Comparison of ENCODE assay signal across 26 cellular contexts in the genomic region with DNA sequence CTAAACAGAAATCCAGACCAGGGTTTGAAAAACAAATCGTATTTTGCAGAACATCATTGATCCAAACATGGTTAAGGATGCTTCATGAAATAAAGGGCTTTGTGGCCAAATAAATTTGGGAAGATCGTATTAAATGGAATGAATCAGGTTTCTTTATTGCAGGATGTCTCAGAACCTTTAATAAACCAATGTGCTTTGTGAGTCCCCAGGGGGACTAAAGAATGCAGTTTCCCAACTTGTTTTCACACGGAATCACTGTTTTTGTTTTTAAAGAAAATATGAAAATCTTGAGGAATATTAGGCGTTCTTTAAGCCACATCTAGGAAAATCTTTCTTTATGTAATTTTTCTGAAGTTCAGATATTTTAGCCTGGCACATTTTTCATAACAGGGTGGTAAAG. TPM values are rescaled to one million over a fixed set of nuclear protein-coding genes. Genes with fewer than 3 reads are reported as not detected.
"Had no signal": no experiment of that assay in that cellular context is flagged by ENCODE, and none has a peak within 500 bp of the region (broad histone marks: within the 10 kb centered on the region; RNA-seq: fewer than 3 reads in every experiment).

No MANE protein-coding gene starts in this region.

- H3K36me3 ChIP-seq: heart left ventricle, sigmoid colon, uterus had no signal

- H3K9me3 ChIP-seq: heart left ventricle, sigmoid colon, uterus had no signal

- H3K4me1 ChIP-seq: heart left ventricle, sigmoid colon, uterus had no signal

- ATAC-seq: heart left ventricle; left colon; left ventricle myocardium superior; naive thymus-derived CD4-positive, alpha-beta T cell; stimulated activated effector memory CD8-positive, alpha-beta T cell treated with anti-CD3 and anti-CD28 coated beads, Interleukin-12 subunit alpha, Interleukin-12 subunit beta, amount 100 ng/mL, for 72 hours; stimulated activated naive CD8-positive, alpha-beta T cell treated with anti-CD3 and anti-CD28 coated beads, Interleukin-15, Interleukin-2, amounts not matched to agents 100 U/mL and 50 U/mL, for 24 hours had no signal

- H3K27ac ChIP-seq: dorsolateral prefrontal cortex, heart left ventricle, sigmoid colon, uterus had no signal

- H3K4me3 ChIP-seq: dorsolateral prefrontal cortex, heart left ventricle, lung, sigmoid colon, uterus had no signal

- DNase-seq: cortex of kidney; dorsolateral prefrontal cortex; effector CD8-positive, alpha-beta T cell; heart left ventricle; hippocampal formation; left colon; left ventricle myocardium superior; mesendoderm; naive thymus-derived CD4-positive, alpha-beta T cell; nephron progenitor cell; posterior cingulate gyrus; sigmoid colon; stimulated activated CD4-positive, alpha-beta T cell treated with anti-CD3 and anti-CD28 coated beads, Interleukin-4, amount 100 ng/mL, for 1 hour; stimulated activated CD8-positive, alpha-beta memory T cell treated with anti-CD3 and anti-CD28 coated beads, Interleukin-4, amount 100 ng/mL, for 48 hours; stimulated activated naive CD8-positive, alpha-beta T cell treated with anti-CD3 and anti-CD28 coated beads, Interleukin-15, Interleukin-2, amounts not matched to agents 100 U/mL and 50 U/mL, for 24 hours; substantia nigra; uterus had no signal

- H3K27me3 ChIP-seq: heart left ventricle, sigmoid colon, uterus had no signal

RNA-seq across cellular contexts. Expression of a gene that starts 16.8 kb away (rescaled TPM):
- total RNA-seq: dorsolateral prefrontal cortex; fibroblast of lung; frontal cortex; glomerular endothelial cell; heart left ventricle; kidney epithelial cell; left colon; left ventricle myocardium superior; lung; naive thymus-derived CD4-positive, alpha-beta T cell; omental fat pad; pulmonary artery endothelial cell; sigmoid colon; uterus had no signal
- polyA plus RNA-seq: esophagus; fibroblast of lung; heart left ventricle; lung; naive thymus-derived CD4-positive, alpha-beta T cell; sigmoid colon had no signal

RNA-seq across cellular contexts. Expression of a gene that starts 34.4 kb away (rescaled TPM):
- total RNA-seq: naive thymus-derived CD4-positive, alpha-beta T cell had no signal
- polyA plus RNA-seq: naive thymus-derived CD4-positive, alpha-beta T cell had no signal
